ENCODE assay signal across 8 cellular contexts in the genomic region with DNA sequence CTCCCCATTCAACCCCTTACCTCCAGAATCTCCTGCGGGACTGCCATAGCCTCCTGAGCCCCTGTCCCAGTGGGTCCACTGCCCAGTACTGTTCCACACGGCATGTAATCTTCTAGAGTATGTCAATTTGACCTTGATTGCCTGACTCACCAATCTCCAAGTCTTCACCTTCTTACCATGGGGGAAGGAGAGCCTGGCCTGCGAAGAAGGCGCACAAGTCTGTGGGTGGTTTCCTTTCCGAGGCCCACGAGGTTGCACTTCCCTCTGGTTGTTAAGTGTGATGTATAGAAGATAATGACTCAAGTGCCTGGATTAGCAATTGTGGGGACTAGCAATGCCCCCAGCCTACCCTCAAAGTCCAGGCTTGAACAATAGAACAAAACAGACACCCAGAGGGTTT. TPM values are rescaled to one million over a fixed set of nuclear protein-coding genes. Genes with fewer than 3 reads are reported as not detected.
DNase-seq lines count a peak whose midpoint lies in the region; ATAC-seq and TF ChIP-seq lines count a peak whose summit lies in the region.

No MANE protein-coding gene starts in this region.

- DNase-seq in activated CD4-positive, alpha-beta T cell treated with anti-CD3 and anti-CD28 coated beads for 48 hours, result peak; percentile 37
- DNase-seq in activated CD4-positive, alpha-beta T cell treated with anti-CD3 and anti-CD28 coated beads, Interleukin-2, amount 50 U/mL, for 4 hours, result no peak
- DNase-seq in MCF 10A (ENCODE audit: unreplicated experiment), result no peak
- no peak for DNase-seq in thyroid gland
- no peak for DNase-seq in posterior cingulate gyrus
- DNase-seq in T-helper 2 cell treated with Interferon-gamma antibody and Interleukin-4, amounts not matched to agents 5 μg/mL and 100 μg/mL, for 36 hours (ENCODE audit: low spot score), result no peak
- DNase-seq in NCI-H1436 (lab: John Stamatoyannopoulos, UW), result no peak

- TF ChIP-seq CTCF in MCF 10A (IDR thresholded peaks at IDR 0.05; ENCODE audit: unreplicated experiment) (no peak), thyroid gland (IDR thresholded peaks at IDR 0.05) (no peak)

- no peaks in the 10 kb centered on the region for H3K36me3 ChIP-seq in thyroid gland

- no TSS peak for BruUV-seq in MCF 10A (replicated peaks; lab: Mats Ljungman, UMichigan)

- H3K27me3 Mint-ChIP-seq in MCF 10A (ENCODE audit: insufficient read depth, unreplicated experiment), result peaks cover 6% of the 10 kb centered on the region
- H3K27me3 Mint-ChIP-seq in T-helper 2 cell treated with Interferon-gamma antibody and Interleukin-4, amounts not matched to agents 5 μg/mL and 100 μg/mL, for 36 hours (ENCODE audit: low read depth), result peaks cover 10% of the 10 kb centered on the region

- H3K27me3 ChIP-seq in thyroid gland, result no peaks in the 10 kb centered on the region

- H3K4me3 ChIP-seq in thyroid gland (replicated peaks in 1 of 3), result no peak overlapping the region

- peaks cover 26% of the 10 kb centered on the region for H3K4me1 Mint-ChIP-seq in MCF 10A (ENCODE audit: insufficient read depth, unreplicated experiment)
- H3K4me1 Mint-ChIP-seq in T-helper 2 cell treated with Interferon-gamma antibody and Interleukin-4, amounts not matched to agents 5 μg/mL and 100 μg/mL, for 36 hours (ENCODE audit: low read depth), result peaks cover 8% of the 10 kb centered on the region

- CTCF ChIA-PET in MCF 10A (lab: Yijun Ruan, JAX), result interaction anchor here (1.6 kb wide), 1 partner anchor 29 kb away, joined by 3 read pairs; no protein-coding TSS in a partner anchor

- H3K27ac Mint-ChIP-seq in MCF 10A (ENCODE audit: low read depth, unreplicated experiment), result peak overlapping the region; percentile 96
- no peak overlapping the region for H3K27ac Mint-ChIP-seq in T-helper 2 cell treated with Interferon-gamma antibody and Interleukin-4, amounts not matched to agents 5 μg/mL and 100 μg/mL, for 36 hours

- no peak for TF ChIP-seq POLR2A in thyroid gland (IDR thresholded peaks at IDR 0.05)

- WGBS in thyroid gland, 2 donors, result 81 to 85% methylated on average over 6 of the region's 6 CpGs

- POLR2A ChIA-PET in MCF 10A (lab: Yijun Ruan, JAX), result interaction anchor here (0.9 to 3.6 kb wide), 6 partner anchors 8 to 72 kb away, joined by 3 to 16 read pairs (median 4); a partner anchor contains a TSS

- no peaks in the 10 kb centered on the region for H3K9me3 ChIP-seq in thyroid gland

- H3K36me3 Mint-ChIP-seq in MCF 10A (ENCODE audit: insufficient read depth, unreplicated experiment), result no peaks in the 10 kb centered on the region
- H3K36me3 Mint-ChIP-seq in T-helper 2 cell treated with Interferon-gamma antibody and Interleukin-4, amounts not matched to agents 5 μg/mL and 100 μg/mL, for 36 hours (ENCODE audit: low read depth), result no peaks in the 10 kb centered on the region

- H3K27ac ChIP-seq in thyroid gland, result peak overlapping the region in 2 of 3 donors; percentile 52 to 65

- H3K4me3 Mint-ChIP-seq in MCF 10A (ENCODE audit: unreplicated experiment), result peak overlapping the region; percentile 53
- no peak overlapping the region for H3K4me3 Mint-ChIP-seq in T-helper 2 cell treated with Interferon-gamma antibody and Interleukin-4, amounts not matched to agents 5 μg/mL and 100 μg/mL, for 36 hours

- peaks cover 0 to 15% of the 10 kb centered on the region in 2 donors for H3K4me1 ChIP-seq in thyroid gland

- ATAC-seq in HG03175 (IDR thresholded peaks at IDR 0.05; ENCODE audit: unreplicated experiment), result peak; percentile 63

- H3K9me3 Mint-ChIP-seq in MCF 10A (ENCODE audit: unreplicated experiment), result no peaks in the 10 kb centered on the region
- H3K9me3 Mint-ChIP-seq in T-helper 2 cell treated with Interferon-gamma antibody and Interleukin-4, amounts not matched to agents 5 μg/mL and 100 μg/mL, for 36 hours, result no peaks in the 10 kb centered on the region

- intact Hi-C loops in MCF 10A (cut with micrococcal nuclease) (no loop called here), thyroid gland (cut with DNase I) (no loop called here), posterior cingulate gyrus (cut with DNase I) (no loop called here)

RNA-seq across cellular contexts. Expression of a gene that starts 8.1 kb away (rescaled TPM):
- total RNA-seq in MCF 10A (2022) (25.6 and 27.6 TPM in 2 replicates), thyroid gland (10 to 100 TPM; 19.8 to 41.2 (median 29.4) TPM)
